Comparison of ENCODE assay signal across 16 cellular contexts in the genomic region with DNA sequence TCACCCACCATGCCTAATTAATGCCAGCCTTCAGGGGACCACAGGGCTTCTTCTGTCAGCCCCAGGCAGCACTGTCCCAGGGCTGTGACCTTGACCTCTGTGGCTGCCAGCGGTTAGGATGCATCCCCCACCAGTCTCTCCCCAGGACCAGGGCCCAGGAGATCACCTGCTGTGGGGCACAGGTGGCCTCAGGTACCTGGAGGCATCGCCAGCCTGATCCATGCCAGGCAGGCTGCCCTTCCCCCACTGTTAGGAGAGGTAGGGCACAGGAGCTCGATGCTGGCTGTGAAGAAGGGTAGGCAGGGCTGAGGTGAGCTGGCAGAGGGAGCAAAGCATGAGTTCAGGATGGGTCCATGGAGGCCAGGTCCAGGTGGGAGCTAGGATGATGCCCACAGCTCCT. TPM values are rescaled to one million over a fixed set of nuclear protein-coding genes. Genes with fewer than 3 reads are reported as not detected.
DNase-seq lines count a peak whose midpoint lies in the region; ATAC-seq and TF ChIP-seq lines count a peak whose summit lies in the region.
"Had no signal": no experiment of that assay in that cellular context is flagged by ENCODE, and none has a peak within 500 bp of the region (broad histone marks: within the 10 kb centered on the region; RNA-seq: fewer than 3 reads in every experiment).

No MANE protein-coding gene starts in this region.

- WGBS in psoas muscle, 3 donors = 67 to 77% (median 67%) methylated on average over 3 of the region's 3 CpGs

- intact Hi-C loops in activated naive CD4-positive, alpha-beta T cell treated with anti-CD3 and anti-CD28 coated beads for 36 hours (cut with micrococcal nuclease) = no loop called here
- intact Hi-C loops in psoas muscle (cut with DNase I) = no loop called here
- intact Hi-C loops in OCI-LY7 (cut with micrococcal nuclease; ENCODE audit: unreplicated experiment) = no loop called here

- peaks cover 31% of the 10 kb centered on the region for H3K79me2 ChIP-seq in OCI-LY7 (ENCODE audit: insufficient read depth, low read depth, low read length)

- H3K4me1 ChIP-seq in psoas muscle = peaks cover 53% of the 10 kb centered on the region
- H3K4me1 ChIP-seq in OCI-LY7 (ENCODE audit: insufficient read depth, low read length, poor library complexity, severe bottlenecking) = peaks cover 32% of the 10 kb centered on the region

- H3K27me3 ChIP-seq in psoas muscle (ENCODE audit: insufficient read depth in 3 of 3, low read length in 2 of 3) = no peaks in the 10 kb centered on the region
- H3K27me3 ChIP-seq: adrenal gland, colonic mucosa, pancreas, SJSA1, spleen had no signal

- H3K4me3 Mint-ChIP-seq in activated naive CD4-positive, alpha-beta T cell treated with anti-CD3 and anti-CD28 coated beads for 36 hours = no peak overlapping the region
- no peak overlapping the region for H3K4me3 Mint-ChIP-seq in effector memory CD8-positive, alpha-beta T cell

- H3K9me2 ChIP-seq in OCI-LY7 (ENCODE audit: insufficient read depth, low read length) = no peaks in the 10 kb centered on the region

- BruUV-seq in OCI-LY7 (replicated peaks; lab: Mats Ljungman, UMichigan) = no TSS peak

- no peak for ATAC-seq in effector memory CD8-positive, alpha-beta T cell (replicated peaks)
- no peak for ATAC-seq in psoas muscle
- ATAC-seq: pancreas had no signal

- H3K36me3 ChIP-seq in psoas muscle (ENCODE audit: insufficient read depth in 1 of 2, low read depth in 1 of 2) = peaks cover 2 to 35% of the 10 kb centered on the region in 2 donors
- H3K36me3 ChIP-seq in OCI-LY7 (ENCODE audit: insufficient read depth, low read length) = peaks cover 41% of the 10 kb centered on the region
- H3K36me3 ChIP-seq: colonic mucosa had no signal

- H3K4me1 Mint-ChIP-seq in activated naive CD4-positive, alpha-beta T cell treated with anti-CD3 and anti-CD28 coated beads for 36 hours (ENCODE audit: low read depth) = peaks cover 48% of the 10 kb centered on the region
- peaks cover 54 to 60% of the 10 kb centered on the region in 2 donors for H3K4me1 Mint-ChIP-seq in effector memory CD8-positive, alpha-beta T cell (ENCODE audit: low read depth in 2 of 2)

- no peaks in the 10 kb centered on the region for H3K9me3 Mint-ChIP-seq in activated naive CD4-positive, alpha-beta T cell treated with anti-CD3 and anti-CD28 coated beads for 36 hours
- H3K9me3 Mint-ChIP-seq in effector memory CD8-positive, alpha-beta T cell = no peaks in the 10 kb centered on the region

- no peak overlapping the region for H2AFZ ChIP-seq in OCI-LY7 (ENCODE audit: low read length)

- H3K9me3 ChIP-seq in psoas muscle (no peaks in the 10 kb centered on the region), OCI-LY7 (ENCODE audit: low read length) (no peaks in the 10 kb centered on the region)
- H3K9me3 ChIP-seq: adrenal gland, colonic mucosa, pancreas, SJSA1, spleen had no signal

- H3K27ac Mint-ChIP-seq in activated naive CD4-positive, alpha-beta T cell treated with anti-CD3 and anti-CD28 coated beads for 36 hours = peak overlapping the region; percentile 47
- H3K27ac Mint-ChIP-seq in effector memory CD8-positive, alpha-beta T cell = peak overlapping the region; percentile 68 to 85

- no peaks in the 10 kb centered on the region for H3K27me3 Mint-ChIP-seq in activated naive CD4-positive, alpha-beta T cell treated with anti-CD3 and anti-CD28 coated beads for 36 hours (ENCODE audit: low read depth)
- no peaks in the 10 kb centered on the region for H3K27me3 Mint-ChIP-seq in effector memory CD8-positive, alpha-beta T cell

- peaks cover 11% of the 10 kb centered on the region for H3K36me3 Mint-ChIP-seq in activated naive CD4-positive, alpha-beta T cell treated with anti-CD3 and anti-CD28 coated beads for 36 hours (ENCODE audit: low read depth)
- H3K36me3 Mint-ChIP-seq in effector memory CD8-positive, alpha-beta T cell (ENCODE audit: insufficient read depth) = peaks cover 50% of the 10 kb centered on the region

- H3K4me3 ChIP-seq in psoas muscle = peak overlapping the region; percentile 76
- no peak overlapping the region for H3K4me3 ChIP-seq in OCI-LY7 (ENCODE audit: low read depth, low read length, poor library complexity, severe bottlenecking)
- H3K4me3 ChIP-seq: adrenal gland, colonic mucosa, pancreas, SJSA1, spleen had no signal

- TF ChIP-seq CTCF in RWPE1 (conservative IDR thresholded peaks at IDR 0.05; ENCODE audit: low read depth) (no peak), psoas muscle (IDR thresholded peaks at IDR 0.05) (no peak), OCI-LY7 (conservative IDR thresholded peaks at IDR 0.05; ENCODE audit: low read length) (no peak)

- CTCF ChIA-PET in activated naive CD4-positive, alpha-beta T cell treated with anti-CD3 and anti-CD28 coated beads for 36 hours (lab: Charles Lee) = interaction anchor here (1.4 to 15.3 kb wide), 5 partner anchors 13 to 125 kb away, joined by 3 to 368 read pairs (median 5); a partner anchor contains a TSS
- CTCF ChIA-PET in RWPE1 (lab: Yijun Ruan, JAX) = interaction anchor here (0.6 to 1.8 kb wide), 5 partner anchors 11 to 198 kb away, joined by 3 to 4 read pairs (median 4); no protein-coding TSS in a partner anchor
- CTCF ChIA-PET in OCI-LY7 (lab: Charles Lee; ENCODE audit: unreplicated experiment) = interaction anchor here (0.7 kb wide), 1 partner anchor 15 kb away, joined by 3 read pairs; no protein-coding TSS in a partner anchor

- peaks cover 8% of the 10 kb centered on the region; the same call in 1 of the 2 replicates for H4K20me1 ChIP-seq in OCI-LY7 (ENCODE audit: insufficient read depth, low read length)

- no peak overlapping the region for H3K4me2 ChIP-seq in OCI-LY7 (ENCODE audit: low read length)

- peak overlapping the region; percentile 85 for H3K27ac ChIP-seq in RWPE1
- H3K27ac ChIP-seq in psoas muscle = peak overlapping the region; percentile 98
- H3K27ac ChIP-seq in OCI-LY7 (ENCODE audit: low read depth, low read length, poor library complexity, severe bottlenecking) = no peak overlapping the region
- H3K27ac ChIP-seq: colonic mucosa, SJSA1 had no signal

- POLR2A ChIA-PET in RWPE1 (lab: Yijun Ruan, JAX; ENCODE audit: low non-redundant PET) = no interaction called here
- POLR2A ChIA-PET in OCI-LY7 (lab: Charles Lee) = interaction anchor here (0.5 to 0.8 kb wide), 2 partner anchors 15 to 850 kb away, joined by 3 read pairs; a partner anchor contains a TSS

- no peak for DNase-seq in activated naive CD4-positive, alpha-beta T cell treated with anti-CD3 and anti-CD28 coated beads for 36 hours
- DNase-seq in activated naive CD4-positive, alpha-beta T cell treated with Interleukin-2 at 50 U/mL for 16 hours = no peak
- no peak for DNase-seq in RWPE1 (ENCODE audit: low spot score)
- DNase-seq in effector memory CD8-positive, alpha-beta T cell = no peak
- no peak for DNase-seq in psoas muscle
- DNase-seq in DMS79 treated with DMSO at 0.1 percent for 48 hours (lab: John Stamatoyannopoulos, UW) = no peak
- no peak for DNase-seq in NCI-H2227 treated with DMSO at 0.1 percent for 48 hours (lab: John Stamatoyannopoulos, UW)
- DNase-seq in OCI-LY7 (ENCODE audit: low spot score) = no peak
- DNase-seq: adrenal gland, colonic mucosa, HCEC 1CT, NCI-H2081, spleen had no signal

RNA-seq across cellular contexts. Expression of a gene that starts 16.7 kb away (rescaled TPM):
- 1 to 10 TPM; 2.9 to 4.6 TPM for total RNA-seq in activated naive CD4-positive, alpha-beta T cell treated with anti-CD3 and anti-CD28 coated beads for 36 hours
- total RNA-seq in psoas muscle (1 to 10 TPM; 1.4 to 6.3 (median 2.4) TPM), OCI-LY7 (2022) (5.4 and 6.2 TPM in 2 replicates)
- polyA plus RNA-seq in psoas muscle = 1 to 10 TPM; 1.2 to 2.0 (median 1.8) TPM
- 4.1 and 5.1 TPM in 2 replicates for total RNA-seq in OCI-LY7 (2014; rRNA removed; shearing (Covaris generic))

RNA-seq across cellular contexts. Expression of a gene that starts 17.5 kb away (rescaled TPM):
- 10 to 100 TPM; 82.9 to 89.2 TPM for total RNA-seq in activated naive CD4-positive, alpha-beta T cell treated with anti-CD3 and anti-CD28 coated beads for 36 hours
- 100 to 1,000 TPM in 1 of 4 donors, 10 to 100 TPM in 3; 90.2 to 138 (median 96.2) TPM for total RNA-seq in psoas muscle
- 10 to 100 TPM; 57.7 to 85.4 (median 62.0) TPM for polyA plus RNA-seq in psoas muscle
- 110 and 134 TPM in 2 replicates for total RNA-seq in OCI-LY7 (2014; rRNA removed; shearing (Covaris generic))
- total RNA-seq in OCI-LY7 (2022) = 141 and 163 TPM in 2 replicates

RNA-seq across cellular contexts. Expression of a gene that starts 26.8 kb away (rescaled TPM):
- not detected for total RNA-seq in activated naive CD4-positive, alpha-beta T cell treated with anti-CD3 and anti-CD28 coated beads for 36 hours
- total RNA-seq in psoas muscle = not detected
- polyA plus RNA-seq in psoas muscle = not detected
- 0.09 TPM in 1 of 2 replicates, not detected in the other for total RNA-seq in OCI-LY7 (2014; rRNA removed; shearing (Covaris generic))
- 0.24 TPM in 1 of 2 replicates, not detected in the other for total RNA-seq in OCI-LY7 (2022)
- total RNA-seq: MCF 10A had no signal
